Comparison of ENCODE assay signal across 24 cellular contexts in genomic region chr3:31275583-31275982, GRCh38.
DNase-seq lines count a peak whose midpoint lies in the region; ATAC-seq, FAIRE-seq and TF ChIP-seq lines count a peak whose summit lies in the region.
"Had no signal": no experiment of that assay in that cellular context is flagged by ENCODE, and none has a peak within 500 bp of the region (broad histone marks: within the 10 kb centered on the region; RNA-seq: fewer than 3 reads in every experiment).

No MANE protein-coding gene starts in this region.

- H3K9me3 ChIP-seq in PC-9 (ENCODE audit: insufficient read depth, low read depth), result no peaks in the 10 kb centered on the region
- no peaks in the 10 kb centered on the region for H3K9me3 ChIP-seq in endothelial cell of umbilical vein (replicated peaks; ENCODE audit: control insufficient read depth, insufficient read depth, low read length)
- H3K9me3 ChIP-seq in upper lobe of right lung, result no peaks in the 10 kb centered on the region
- H3K9me3 ChIP-seq: esophagus muscularis mucosa, gastroesophageal sphincter, ovary, SJCRH30 had no signal

- H3K9me2 ChIP-seq in PC-9 (ENCODE audit: insufficient read depth), result no peaks in the 10 kb centered on the region

- H2AFZ ChIP-seq in PC-9 (no peak overlapping the region), endothelial cell of umbilical vein (ENCODE audit: low read depth, low read length) (no peak overlapping the region)

- H3K9me1 ChIP-seq in endothelial cell of umbilical vein (replicated peaks; ENCODE audit: control insufficient read depth, extremely low read depth, insufficient read depth, low read length), result peaks cover 2% of the 10 kb centered on the region

- ATAC-seq in omental fat pad (ENCODE audit: low FRiP score), result peak; percentile 7
- ATAC-seq in upper lobe of right lung, result no peak
- ATAC-seq in GM18511 (IDR thresholded peaks at IDR 0.05; ENCODE audit: unreplicated experiment), result no peak
- ATAC-seq: activated T-helper 17 cell treated with anti-CD3 and anti-CD28 coated beads, Interleukin-2, amount 50 U/mL, for 72 hours; CD8-positive, alpha-beta T cell; naive thymus-derived CD4-positive, alpha-beta T cell; T-helper 17 cell had no signal

- H3K4me3 ChIP-seq in PC-9 (peak overlapping the region; percentile 32; the same call in 1 of the 2 replicates), endothelial cell of umbilical vein (replicated peaks in 1 of 3; ENCODE audit: insufficient read depth in 1 of 3, low read depth in 1 of 3, low read length in 3 of 3) (no peak overlapping the region), upper lobe of right lung (no peak overlapping the region)
- H3K4me3 ChIP-seq: esophagus muscularis mucosa, gastroesophageal sphincter, ovary, SJCRH30 had no signal

- intact Hi-C loops in PC-9 (cut with micrococcal nuclease; ENCODE audit: unreplicated experiment) (loop anchor here (1.0 to 10.0 kb wide), 5 partner anchors 13 to 234 kb away; no protein-coding TSS in a partner anchor), endothelial cell of umbilical vein (cut with micrococcal nuclease) (loop anchor here (2.0 kb wide), 1 partner anchor 271 kb away; no protein-coding TSS in a partner anchor), upper lobe of right lung (cut with DNase I) (no loop called here)

- H3K36me3 ChIP-seq in PC-9 (ENCODE audit: low read depth), result no peaks in the 10 kb centered on the region
- H3K36me3 ChIP-seq in endothelial cell of umbilical vein (ENCODE audit: control insufficient read depth in 2 of 2, extremely low read depth in 1 of 2, insufficient read depth in 2 of 2, low read length in 2 of 2), result no peaks in the 10 kb centered on the region
- no peaks in the 10 kb centered on the region for H3K36me3 ChIP-seq in upper lobe of right lung
- H3K36me3 ChIP-seq: esophagus muscularis mucosa, gastroesophageal sphincter, ovary, SJCRH30, WERI-Rb-1 had no signal

- BruUV-seq in PC-9 (replicated peaks; lab: Mats Ljungman, UMichigan) (no TSS peak), endothelial cell of umbilical vein (replicated peaks; lab: Mats Ljungman, UMichigan) (no TSS peak)

- dilution Hi-C loops in endothelial cell of umbilical vein (cut with MboI; ENCODE audit: extremely low pct_ligation_motif_present, low sequenced_read_pairs), result no loop called here

- peak overlapping the region; percentile 67 for H3K4me2 ChIP-seq in PC-9
- peak overlapping the region; percentile 38 for H3K4me2 ChIP-seq in endothelial cell of umbilical vein (ENCODE audit: insufficient read depth, low read length)

- H3K4me1 ChIP-seq in PC-9 (replicated peaks; ENCODE audit: insufficient read depth), result peaks cover 42% of the 10 kb centered on the region
- H3K4me1 ChIP-seq in endothelial cell of umbilical vein (ENCODE audit: control insufficient read depth, extremely low read depth, insufficient read depth, low read length), result peaks cover 38% of the 10 kb centered on the region
- H3K4me1 ChIP-seq in upper lobe of right lung, result peaks cover 35% of the 10 kb centered on the region
- H3K4me1 ChIP-seq: SJCRH30 had no signal

- peak overlapping the region; percentile 34 for H3K9ac ChIP-seq in endothelial cell of umbilical vein (replicated peaks; ENCODE audit: extremely low read depth, insufficient read depth, low read length)

- peak overlapping the region; percentile 83 for H3K27ac ChIP-seq in PC-9
- H3K27ac ChIP-seq in endothelial cell of umbilical vein (ENCODE audit: insufficient read depth, low read depth, low read length), result peak overlapping the region; percentile 42
- H3K27ac ChIP-seq in upper lobe of right lung, result peak overlapping the region; percentile 56
- H3K27ac ChIP-seq: SJCRH30, WERI-Rb-1 had no signal

- DNase-seq in PC-9 (peak; percentile 41 to 79), endothelial cell of umbilical vein (ENCODE audit: low read depth, low spot score) (no peak), omental fat pad (ENCODE audit: low spot score) (no peak), upper lobe of right lung (no peak), NCI-H2029 (lab: John Stamatoyannopoulos, UW) (no peak), mesenteric fat pad (ENCODE audit: low spot score) (no peak)
- no peak for DNase-seq in stimulated activated CD4-positive, alpha-beta T cell treated with anti-CD3 and anti-CD28 coated beads, Interleukin-4, amount 100 ng/mL, for 4 hours
- DNase-seq: activated CD8-positive, alpha-beta memory T cell treated with anti-CD3 and anti-CD28 coated beads, Interleukin-2, amount 50 U/mL, for 4 hours; CD8-positive, alpha-beta T cell; effector CD4-positive, alpha-beta T cell; GF-D8; kidney; naive thymus-derived CD4-positive, alpha-beta T cell; NCI-H1048; NCI-H2029 treated with DMSO at 0.1 percent for 48 hours; right cardiac atrium; SJCRH30; T-helper 17 cell; WERI-Rb-1 had no signal

- peaks cover 19% of the 10 kb centered on the region for H3F3A ChIP-seq in PC-9 (ENCODE audit: insufficient read depth, low read depth)

- no peak for FAIRE-seq in endothelial cell of umbilical vein (lab: Jason Lieb, UNC)
- FAIRE-seq: kidney had no signal

- H3K79me2 ChIP-seq in PC-9 (ENCODE audit: low read depth) (no peaks in the 10 kb centered on the region), endothelial cell of umbilical vein (ENCODE audit: control insufficient read depth, insufficient read depth, low read length) (no peaks in the 10 kb centered on the region)

- POLR2A ChIA-PET in PC-9 (lab: Charles Lee; ENCODE audit: unreplicated experiment), result interaction anchor here (0.6 kb wide), 1 partner anchor 10 kb away, joined by 3 read pairs; no protein-coding TSS in a partner anchor
- POLR2A ChIA-PET in endothelial cell of umbilical vein (lab: Charles Lee), result no interaction called here

- no peak for TF ChIP-seq POLR2A in endothelial cell of umbilical vein (IDR thresholded peaks at IDR 0.05; ENCODE audit: low read depth, low read length)

- CTCF ChIA-PET in PC-9 (lab: Charles Lee), result no interaction called here
- CTCF ChIA-PET in endothelial cell of umbilical vein (lab: Charles Lee), result interaction anchor here (1.3 kb wide), 1 partner anchor 10 kb away, joined by 3 read pairs; no protein-coding TSS in a partner anchor

- no peaks in the 10 kb centered on the region for H4K20me1 ChIP-seq in PC-9 (ENCODE audit: insufficient read depth)
- no peaks in the 10 kb centered on the region for H4K20me1 ChIP-seq in endothelial cell of umbilical vein (replicated peaks; ENCODE audit: control insufficient read depth, extremely low read depth, insufficient read depth, low read length)

- TF ChIP-seq CTCF in PC-9 (conservative IDR thresholded peaks at IDR 0.05) (no peak), endothelial cell of umbilical vein (IDR thresholded peaks at IDR 0.05; ENCODE audit: extremely low read depth in 1 of 2, insufficient read depth in 1 of 2, low read depth in 1 of 2, low read length in 2 of 2) (no peak), omental fat pad (IDR thresholded peaks at IDR 0.05) (no peak), upper lobe of right lung (IDR thresholded peaks at IDR 0.05) (no peak)

- no peaks in the 10 kb centered on the region for H3K27me3 ChIP-seq in PC-9 (ENCODE audit: insufficient read depth, low read depth)
- H3K27me3 ChIP-seq in endothelial cell of umbilical vein (ENCODE audit: control insufficient read depth in 2 of 2, insufficient read depth in 2 of 2, low read length in 2 of 2), result no peaks in the 10 kb centered on the region
- H3K27me3 ChIP-seq in upper lobe of right lung, result no peaks in the 10 kb centered on the region
- H3K27me3 ChIP-seq: esophagus muscularis mucosa, gastroesophageal sphincter, ovary, SJCRH30 had no signal

TF ChIP-seq in endothelial cell of umbilical vein, 7 proteins besides CTCF, POLR2A, EP300 and RAD21:
- no peak for TF ChIP-seq GATA2 (IDR thresholded peaks at IDR 0.05; ENCODE audit: insufficient read depth, insufficient read length, low read depth, low read length)
- TF ChIP-seq JUN (IDR thresholded peaks at IDR 0.05; ENCODE audit: borderline replicate concordance, insufficient read depth, insufficient read length, low read depth), result no peak
- no peak for TF ChIP-seq MYC (IDR thresholded peaks at IDR 0.05; ENCODE audit: low read depth, low read length)

Comparison
In these comparisons a context has a peak if more than half of its experiments do, and no peak if none do; other contexts are left out.
1. DNase-seq: peak in PC-9 (2 of 2); none in endothelial cell of umbilical vein (single experiment), omental fat pad (single experiment), upper lobe of right lung (single experiment), stimulated activated CD4-positive, alpha-beta T cell treated with anti-CD3 and anti-CD28 coated beads, Interleukin-4, amount 100 ng/mL, for 4 hours (0 of 2), NCI-H2029 (single experiment) and mesenteric fat pad (single experiment).
2. Peak in every context shown above with its lines, with median percentiles within 50 percentile points of each other: H3K27ac ChIP-seq.